ENCODE assay signal across 8 cellular contexts in genomic region chr6:142300758-142301251, GRCh38. TPM values are rescaled to one million over a fixed set of nuclear protein-coding genes. Genes with fewer than 3 reads are reported as not detected.
DNase-seq lines count a peak whose midpoint lies in the region; ATAC-seq and TF ChIP-seq lines count a peak whose summit lies in the region.

No MANE protein-coding gene starts in this region.

- TF ChIP-seq CTCF in fibroblast of mammary gland (conservative IDR thresholded peaks at IDR 0.05; ENCODE audit: control insufficient read depth, insufficient read depth, low read depth, low read length) = no peak
- no peak for TF ChIP-seq CTCF in osteocyte (IDR thresholded peaks at IDR 0.05)

- H3K27ac Mint-ChIP-seq in osteocyte (ENCODE audit: unreplicated experiment) = no peak overlapping the region

- peaks cover 16% of the 10 kb centered on the region for H3K4me1 Mint-ChIP-seq in osteocyte (ENCODE audit: unreplicated experiment)

- H3K9me3 Mint-ChIP-seq in osteocyte (ENCODE audit: unreplicated experiment) = no peaks in the 10 kb centered on the region

- H3K36me3 Mint-ChIP-seq in osteocyte (ENCODE audit: unreplicated experiment) = no peaks in the 10 kb centered on the region

- in situ Hi-C loops in SK-MEL-5 (cut with HindIII; ENCODE audit: low pct_unique_long_range_greater_than_20kb, low sequenced_read_pairs) = no loop called here

- H3K27me3 Mint-ChIP-seq in osteocyte (ENCODE audit: unreplicated experiment) = peaks cover 3% of the 10 kb centered on the region

- peak overlapping the region; percentile 50 for H3K4me3 ChIP-seq in fibroblast of mammary gland (ENCODE audit: control insufficient read depth, low read depth, low read length)

- DNase-seq in GM04504 (ENCODE audit: low read depth) = peak; percentile 35
- peak; percentile 66 for DNase-seq in SK-MEL-5 (ENCODE audit: low read depth, low spot score)
- peak; percentile 38 for DNase-seq in fibroblast of mammary gland (ENCODE audit: low read depth)
- no peak for DNase-seq in osteocyte (ENCODE audit: extremely low spot score, unreplicated experiment)
- no peak for DNase-seq in NCI-H69 (lab: John Stamatoyannopoulos, UW)

- ATAC-seq in HG03457 (IDR thresholded peaks at IDR 0.05; ENCODE audit: unreplicated experiment) (no peak), HG03354 (IDR thresholded peaks at IDR 0.05; ENCODE audit: poor library complexity, severe bottlenecking, unreplicated experiment) (no peak), GM19463 (IDR thresholded peaks at IDR 0.05; ENCODE audit: unreplicated experiment) (no peak)

- H3K4me3 Mint-ChIP-seq in osteocyte (ENCODE audit: unreplicated experiment) = peak overlapping the region; percentile 75

RNA-seq across cellular contexts. Expression of gene ADGRG6, which starts 1.0 kb away (rescaled TPM):
- 130 and 134 TPM in 2 replicates for total RNA-seq in SK-MEL-5 (2014; rRNA removed; shearing (Covaris generic))
- 59.6 and 99.6 TPM in 2 replicates for polyA plus RNA-seq in SK-MEL-5 (2015; cell fraction: cytosol; rRNA removed)
- polyA plus RNA-seq in SK-MEL-5 (2015; cell fraction: nucleus; rRNA removed) = 115 and 136 TPM in 2 replicates
- total RNA-seq in osteocyte = 0.51 and 0.97 TPM in 2 replicates

Comparison
In these comparisons a context has a peak if more than half of its experiments do, and no peak if none do; other contexts are left out.
1. DNase-seq: peak in GM04504 (single experiment), SK-MEL-5 (single experiment) and fibroblast of mammary gland (single experiment); none in osteocyte (single experiment) and NCI-H69 (single experiment).
2. RNA of gene ADGRG6, which starts 1.0 kb away (total RNA-seq): 130 to 134 TPM in SK-MEL-5; 0.51 to 0.97 TPM in osteocyte; every median in the first group is over 10 times any median in the second.